ENCODE assay signal across 14 cellular contexts in the genomic region with DNA sequence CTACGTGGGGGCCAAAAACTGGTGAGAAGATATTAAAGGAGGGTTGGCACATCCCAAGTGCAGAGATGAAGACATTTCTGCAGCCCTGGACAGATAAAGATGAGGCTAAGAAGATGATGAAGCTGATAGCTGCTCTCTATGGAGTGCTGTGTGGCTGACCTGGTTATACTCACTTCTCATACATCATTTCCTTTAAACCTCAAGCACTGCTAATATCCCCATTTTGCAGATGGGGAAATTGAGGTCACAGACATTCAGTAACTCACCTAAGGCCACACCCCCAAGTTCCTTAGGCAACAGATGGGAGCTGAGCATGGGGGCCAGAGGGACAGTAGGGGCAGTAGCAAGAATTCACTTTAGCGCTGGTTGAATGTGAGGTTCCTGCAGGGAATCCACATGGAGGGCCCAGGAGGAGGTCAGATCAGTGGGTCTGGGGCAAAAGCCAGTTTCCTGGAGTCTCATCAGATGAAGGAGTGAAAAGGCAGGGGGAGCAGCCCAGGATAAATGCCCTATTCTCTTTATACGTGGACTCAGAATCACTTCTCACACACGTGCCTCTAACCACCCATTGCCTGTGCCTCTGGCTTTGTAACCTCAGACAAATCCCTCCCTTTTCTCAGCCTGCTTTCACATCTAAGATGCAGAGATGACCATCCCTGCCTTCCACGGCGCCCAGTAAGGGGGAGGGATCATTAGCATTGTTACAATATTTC.
DNase-seq lines count a peak whose midpoint lies in the region; ATAC-seq lines count a peak whose summit lies in the region.
"Had no signal": no experiment of that assay in that cellular context is flagged by ENCODE, and none has a peak within 500 bp of the region (broad histone marks: within the 10 kb centered on the region; RNA-seq: fewer than 3 reads in every experiment).

No MANE protein-coding gene starts in this region.

- peak overlapping the region; percentile 88 for H3K27ac Mint-ChIP-seq in activated CD8-positive, alpha-beta memory T cell treated with anti-CD3 and anti-CD28 coated beads, Interleukin-2, amount 10 ng/mL, durations not matched to agents 7 days and 5 days
- peak overlapping the region; percentile 90 to 99 (median 93) for H3K27ac Mint-ChIP-seq in IgD-negative memory B cell
- H3K27ac Mint-ChIP-seq in activated naive CD8-positive, alpha-beta T cell treated with anti-CD3 and anti-CD28 coated beads for 36 hours = peak overlapping the region; percentile 2
- H3K27ac Mint-ChIP-seq: brain had no signal

- no peaks in the 10 kb centered on the region for H3K36me3 ChIP-seq in trophoblast cell (ENCODE audit: control insufficient read depth in 1 of 2, insufficient read depth in 2 of 2, low read length in 2 of 2)
- H3K36me3 ChIP-seq: tibial artery had no signal

- WGBS in trophoblast cell (ENCODE audit: extremely low coverage, insufficient coverage, insufficient read length) = no CpG with 5 or more reads among the region's 6 CpGs

- H3K23ac ChIP-seq in trophoblast cell (ENCODE audit: low read length) = no peak overlapping the region

- no peak overlapping the region for H4K8ac ChIP-seq in trophoblast cell (ENCODE audit: low read depth, low read length)

- peaks cover 24% of the 10 kb centered on the region for H3K79me1 ChIP-seq in trophoblast cell (ENCODE audit: low read length)

- H3K4me1 Mint-ChIP-seq in activated CD8-positive, alpha-beta memory T cell treated with anti-CD3 and anti-CD28 coated beads, Interleukin-2, amount 10 ng/mL, durations not matched to agents 7 days and 5 days = peaks cover 86% of the 10 kb centered on the region
- H3K4me1 Mint-ChIP-seq in IgD-negative memory B cell = peaks cover 44 to 49% (median 46%) of the 10 kb centered on the region in 3 donors
- peaks cover 41% of the 10 kb centered on the region for H3K4me1 Mint-ChIP-seq in activated naive CD8-positive, alpha-beta T cell treated with anti-CD3 and anti-CD28 coated beads for 36 hours

- H3K14ac ChIP-seq in trophoblast cell (ENCODE audit: low read length) = no peak overlapping the region

- H3K9me3 ChIP-seq in trophoblast cell (ENCODE audit: insufficient read depth, low read depth, low read length) = no peaks in the 10 kb centered on the region
- H3K9me3 ChIP-seq: Caco-2, tibial artery had no signal

- CTCF ChIA-PET in activated CD8-positive, alpha-beta memory T cell treated with anti-CD3 and anti-CD28 coated beads, Interleukin-2, amount 10 ng/mL, durations not matched to agents 7 days and 5 days (lab: Charles Lee) = interaction anchor here (0.9 to 6.3 kb wide), 6 partner anchors 10 to 178 kb away, joined by 3 to 48 read pairs (median 11); no protein-coding TSS in a partner anchor

- H3K36me3 Mint-ChIP-seq in activated CD8-positive, alpha-beta memory T cell treated with anti-CD3 and anti-CD28 coated beads, Interleukin-2, amount 10 ng/mL, durations not matched to agents 7 days and 5 days = peaks cover 43% of the 10 kb centered on the region
- H3K36me3 Mint-ChIP-seq in IgD-negative memory B cell = no peaks in the 10 kb centered on the region
- H3K36me3 Mint-ChIP-seq in activated naive CD8-positive, alpha-beta T cell treated with anti-CD3 and anti-CD28 coated beads for 36 hours = peaks cover 32% of the 10 kb centered on the region
- H3K36me3 Mint-ChIP-seq: brain had no signal

- peak overlapping the region; percentile 75 for H4K91ac ChIP-seq in trophoblast cell (ENCODE audit: low read depth, low read length)

- no peak overlapping the region for H3K4me2 ChIP-seq in trophoblast cell (ENCODE audit: low read length)

- DNase-seq in activated CD8-positive, alpha-beta memory T cell treated with anti-CD3 and anti-CD28 coated beads, Interleukin-2, amount 10 ng/mL, durations not matched to agents 7 days and 5 days = no peak
- no peak for DNase-seq in activated CD8-positive, alpha-beta memory T cell treated with anti-CD3 and anti-CD28 coated beads, Interleukin-2, amount 50 U/mL, for 4 hours
- DNase-seq in activated naive CD8-positive, alpha-beta T cell treated with anti-CD3 and anti-CD28 coated beads for 36 hours = no peak
- DNase-seq in trophoblast cell (peak in 1 of 2 donors; percentile 17), DMS 273 (lab: John Stamatoyannopoulos, UW; ENCODE audit: unreplicated experiment) (no peak)
- DNase-seq: Caco-2, NCI-H2081 treated with DMSO at 0.1 percent for 48 hours, NCI-H82, RPMI8226, tibial artery had no signal

- H3K27me3 Mint-ChIP-seq in activated CD8-positive, alpha-beta memory T cell treated with anti-CD3 and anti-CD28 coated beads, Interleukin-2, amount 10 ng/mL, durations not matched to agents 7 days and 5 days = no peaks in the 10 kb centered on the region
- H3K27me3 Mint-ChIP-seq in IgD-negative memory B cell = no peaks in the 10 kb centered on the region
- no peaks in the 10 kb centered on the region for H3K27me3 Mint-ChIP-seq in activated naive CD8-positive, alpha-beta T cell treated with anti-CD3 and anti-CD28 coated beads for 36 hours

- peaks cover 17 to 22% of the 10 kb centered on the region in 2 experiments for H3K4me1 ChIP-seq in trophoblast cell (ENCODE audit: control insufficient read depth in 1 of 2, insufficient read depth in 2 of 2, low read length in 2 of 2)
- H3K4me1 ChIP-seq: Caco-2 had no signal

- H3K27ac ChIP-seq in trophoblast cell (ENCODE audit: low read depth, low read length) = no peak overlapping the region
- H3K27ac ChIP-seq: tibial artery had no signal

- no peaks in the 10 kb centered on the region for H3K27me3 ChIP-seq in trophoblast cell (ENCODE audit: insufficient read depth, low read length)
- H3K27me3 ChIP-seq: tibial artery had no signal

- H3K4me3 Mint-ChIP-seq in activated CD8-positive, alpha-beta memory T cell treated with anti-CD3 and anti-CD28 coated beads, Interleukin-2, amount 10 ng/mL, durations not matched to agents 7 days and 5 days = peak overlapping the region; percentile 11
- peak overlapping the region in 3 of 4 donors; percentile 10 to 69 (median 66) for H3K4me3 Mint-ChIP-seq in IgD-negative memory B cell
- H3K4me3 Mint-ChIP-seq in activated naive CD8-positive, alpha-beta T cell treated with anti-CD3 and anti-CD28 coated beads for 36 hours = no peak overlapping the region
- H3K4me3 Mint-ChIP-seq: brain had no signal

- peak overlapping the region; percentile 2 for H3K9ac ChIP-seq in trophoblast cell (ENCODE audit: low read length)

- ATAC-seq in activated CD8-positive, alpha-beta memory T cell treated with anti-CD3 and anti-CD28 coated beads, Interleukin-2, amount 10 ng/mL, durations not matched to agents 7 days and 5 days = peak; percentile 17
- no peak for ATAC-seq in HG03442 (IDR thresholded peaks at IDR 0.05; ENCODE audit: unreplicated experiment)
- ATAC-seq in esophagus mucosa = no peak

- no peak overlapping the region for H2AFZ ChIP-seq in trophoblast cell (ENCODE audit: insufficient read depth, low read length, poor library complexity)

- H3K4me3 ChIP-seq in trophoblast cell (ENCODE audit: low read depth, low read length) = no peak overlapping the region
- H3K4me3 ChIP-seq: tibial artery had no signal

- H3K9me3 Mint-ChIP-seq in activated CD8-positive, alpha-beta memory T cell treated with anti-CD3 and anti-CD28 coated beads, Interleukin-2, amount 10 ng/mL, durations not matched to agents 7 days and 5 days (ENCODE audit: low read depth) = no peaks in the 10 kb centered on the region
- H3K9me3 Mint-ChIP-seq in IgD-negative memory B cell = no peaks in the 10 kb centered on the region
- H3K9me3 Mint-ChIP-seq in activated naive CD8-positive, alpha-beta T cell treated with anti-CD3 and anti-CD28 coated beads for 36 hours = no peaks in the 10 kb centered on the region

- H2BK12ac ChIP-seq in trophoblast cell (ENCODE audit: low read length) = peak overlapping the region; percentile 87

- no peak overlapping the region for H3K4ac ChIP-seq in trophoblast cell (ENCODE audit: low read depth, low read length)

- H4K12ac ChIP-seq in trophoblast cell (ENCODE audit: low read depth, low read length) = no peak overlapping the region

- H2BK5ac ChIP-seq in trophoblast cell (ENCODE audit: low read depth, low read length, poor library complexity) = peak overlapping the region; percentile 35

- H3K18ac ChIP-seq in trophoblast cell (ENCODE audit: low read length) = peak overlapping the region; percentile 23

- no peak overlapping the region for H2AK5ac ChIP-seq in trophoblast cell (ENCODE audit: low read length)

- H3K79me2 ChIP-seq in trophoblast cell (ENCODE audit: control insufficient read depth, insufficient read depth, low read length, poor library complexity) = peaks cover under 1% of the 10 kb centered on the region

- peak overlapping the region; percentile 59 for H2BK120ac ChIP-seq in trophoblast cell (ENCODE audit: insufficient read depth, low read length, poor library complexity)

Comparison
In these comparisons a context has a peak if more than half of its experiments do, and no peak if none do; other contexts are left out.
1. H3K27ac Mint-ChIP-seq: peak in every context shown above with its lines; median percentile 93 in IgD-negative memory B cell; 88 in activated CD8-positive, alpha-beta memory T cell treated with anti-CD3 and anti-CD28 coated beads, Interleukin-2, amount 10 ng/mL, durations not matched to agents 7 days and 5 days; 2 in activated naive CD8-positive, alpha-beta T cell treated with anti-CD3 and anti-CD28 coated beads for 36 hours.